In genomic region chr21:35084869-35085268, GRCh38 we compare ENCODE assay signal across 15 cellular contexts. TPM values are rescaled to one million over a fixed set of nuclear protein-coding genes. Genes with fewer than 3 reads are reported as not detected.
DNase-seq lines count a peak whose midpoint lies in the region; ATAC-seq and TF ChIP-seq lines count a peak whose summit lies in the region.
"Had no signal": no experiment of that assay in that cellular context is flagged by ENCODE, and none has a peak within 500 bp of the region (broad histone marks: within the 10 kb centered on the region; RNA-seq: fewer than 3 reads in every experiment).

No MANE protein-coding gene starts in this region.

- no peaks in the 10 kb centered on the region for H3K4me1 ChIP-seq in ovary (ENCODE audit: insufficient read depth)
- H3K4me1 ChIP-seq: HAP-1, psoas muscle had no signal

- TF ChIP-seq CTCF in ovary (IDR thresholded peaks at IDR 0.05): no peak

- whole genome bisulfite sequencing in ovary, 3 donors: 24 to 41% (median 26%) methylated on average over 3 of the region's 3 CpGs

- no peaks in the 10 kb centered on the region for H3K9me3 ChIP-seq in ovary
- H3K9me3 ChIP-seq: HAP-1, psoas muscle had no signal

- no peak overlapping the region for H3K4me3 ChIP-seq in ovary
- H3K4me3 ChIP-seq: HAP-1, psoas muscle had no signal

- intact Hi-C loops in Right ventricle myocardium inferior (cut with DNase I) (no loop called here), ovary (cut with DNase I) (no loop called here)

- no peak for TF ChIP-seq EP300 in ovary (IDR thresholded peaks at IDR 0.05)

- TF ChIP-seq POLR2A in ovary (IDR thresholded peaks at IDR 0.05): no peak

- no peaks in the 10 kb centered on the region for H3K27me3 ChIP-seq in ovary

- no peaks in the 10 kb centered on the region for H3K36me3 ChIP-seq in ovary
- H3K36me3 ChIP-seq: HAP-1 had no signal

- H3K27ac ChIP-seq in ovary: no peak overlapping the region
- H3K27ac ChIP-seq: KMS-11, psoas muscle had no signal

- peak; percentile 97 for DNase-seq in EH (ENCODE audit: low read depth)
- DNase-seq in RPMI7951 (ENCODE audit: low read depth): peak; percentile 86
- peak; percentile 67 for DNase-seq in pulmonary artery endothelial cell (ENCODE audit: low read depth, low spot score)
- DNase-seq in NCI-H2227 treated with DMSO at 0.1 percent for 48 hours (lab: John Stamatoyannopoulos, UW): no peak
- DNase-seq in Right ventricle myocardium inferior (ENCODE audit: missing footprints): no peak
- no peak for DNase-seq in ovary
- no peak for DNase-seq in NCI-H345 (lab: John Stamatoyannopoulos, UW)
- DNase-seq: activated naive CD8-positive, alpha-beta T cell treated with anti-CD3 and anti-CD28 coated beads for 36 hours; midbrain; NCI-H2081 treated with DMSO at 0.1 percent for 48 hours; psoas muscle; stimulated activated naive CD8-positive, alpha-beta T cell treated with anti-CD3 and anti-CD28 coated beads, Interleukin-15, amount 100 ng/mL, for 72 hours had no signal

- ATAC-seq in esophagus mucosa (peak; percentile 25), Right ventricle myocardium inferior (no peak)
- ATAC-seq: stimulated activated naive CD8-positive, alpha-beta T cell treated with anti-CD3 and anti-CD28 coated beads, Interleukin-15, amount 100 ng/mL, for 72 hours had no signal

RNA-seq across cellular contexts. Expression of gene RUNX1, which starts 35.8 kb away (rescaled TPM):
- total RNA-seq in RPMI7951 (2014; rRNA removed; shearing (Covaris generic)): 6.5 and 13.8 TPM in 2 replicates
- 18.3 TPM for total RNA-seq in esophagus mucosa
- 4.4 and 5.4 TPM in 2 replicates for total RNA-seq in pulmonary artery endothelial cell
- 1.8 TPM for total RNA-seq in Right ventricle myocardium inferior
- total RNA-seq in ovary: 10 to 100 TPM in 6 of 7 donors, 1 to 10 TPM in 1; 6.9 to 27.4 (median 17.8) TPM
- 10 to 100 TPM in 1 of 2 donors, 1 to 10 TPM in 1; 6.0 to 24.6 TPM for polyA plus RNA-seq in ovary

Comparison
In these comparisons a context has a peak if more than half of its experiments do, and no peak if none do; other contexts are left out.
1. DNase-seq: peak in EH (single experiment), RPMI7951 (single experiment) and pulmonary artery endothelial cell (single experiment); none in NCI-H2227 treated with DMSO at 0.1 percent for 48 hours (single experiment), Right ventricle myocardium inferior (single experiment), ovary (0 of 5) and NCI-H345 (single experiment).